15 cellular contexts compared by ENCODE assay signal in the genomic region with DNA sequence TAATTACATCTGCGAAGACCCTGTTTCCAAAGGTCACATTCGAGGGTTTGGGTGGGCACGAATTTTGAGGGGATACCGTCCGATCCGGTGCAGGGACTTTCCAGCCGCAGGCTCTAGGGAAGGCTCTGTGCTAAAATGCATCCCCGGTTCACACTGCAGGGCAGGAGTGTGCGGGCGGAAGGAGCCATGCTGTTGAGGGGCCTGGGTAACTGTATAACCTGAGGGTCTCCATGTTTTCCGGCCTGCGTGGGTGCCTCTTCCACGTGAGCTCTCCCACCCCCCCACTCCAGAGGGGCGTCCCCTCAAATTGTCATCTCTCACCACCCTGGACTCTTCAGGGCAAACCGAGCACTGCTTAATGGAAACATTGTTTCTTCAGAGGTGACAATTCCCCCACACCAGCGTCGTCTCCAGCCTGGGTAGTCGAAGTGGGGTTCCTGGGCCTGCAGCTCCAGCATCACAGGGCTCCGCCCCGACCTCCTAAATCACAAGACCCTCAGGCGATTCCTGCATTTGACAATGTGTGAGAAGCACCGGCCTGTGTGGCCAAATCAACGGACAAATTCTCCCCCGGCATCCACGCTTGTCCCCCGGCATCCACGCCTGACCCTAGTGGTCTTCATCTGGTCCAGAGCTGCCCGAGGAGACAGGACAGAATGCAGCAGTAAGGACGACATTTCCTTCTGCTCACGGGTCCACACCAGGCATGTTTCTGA. TPM values are rescaled to one million over a fixed set of nuclear protein-coding genes. Genes with fewer than 3 reads are reported as not detected.
DNase-seq lines count a peak whose midpoint lies in the region; ATAC-seq, FAIRE-seq and TF ChIP-seq lines count a peak whose summit lies in the region.
"Had no signal": no experiment of that assay in that cellular context is flagged by ENCODE, and none has a peak within 500 bp of the region (broad histone marks: within the 10 kb centered on the region; RNA-seq: fewer than 3 reads in every experiment).

No MANE protein-coding gene starts in this region.

- no peaks in the 10 kb centered on the region for H3K27me3 Mint-ChIP-seq in progenitor cell of endocrine pancreas

- H3K4me1 Mint-ChIP-seq in progenitor cell of endocrine pancreas (ENCODE audit: low read depth), result peaks cover 62% of the 10 kb centered on the region

- intact Hi-C loops in left ventricle myocardium inferior (cut with micrococcal nuclease), result no loop called here
- intact Hi-C loops in left ventricle myocardium superior (cut with micrococcal nuclease), result no loop called here
- intact Hi-C loops in left colon (cut with DNase I, micrococcal nuclease), result no loop called here

- H3K36me3 Mint-ChIP-seq in progenitor cell of endocrine pancreas (ENCODE audit: insufficient read depth), result peaks cover 2% of the 10 kb centered on the region

- no peak overlapping the region for H3K4me3 ChIP-seq in left ventricle myocardium inferior
- H3K4me3 ChIP-seq: Peyer's patch had no signal

- no peak for ATAC-seq in left ventricle myocardium superior
- ATAC-seq in left colon, result peak; percentile 7
- ATAC-seq in HG02973 (IDR thresholded peaks at IDR 0.05; ENCODE audit: unreplicated experiment), result no peak

- peaks cover 3% of the 10 kb centered on the region for H3K9me3 Mint-ChIP-seq in progenitor cell of endocrine pancreas (ENCODE audit: low read depth)

- H3K9me3 ChIP-seq in left ventricle myocardium inferior (replicated peaks), result no peaks in the 10 kb centered on the region
- H3K9me3 ChIP-seq: Peyer's patch had no signal

- H3K4me3 Mint-ChIP-seq in progenitor cell of endocrine pancreas (ENCODE audit: low read depth), result peak overlapping the region; percentile 9

- no peak for TF ChIP-seq CTCF in left ventricle myocardium inferior (IDR thresholded peaks at IDR 0.05; ENCODE audit: borderline replicate concordance)
- no peak for TF ChIP-seq CTCF in progenitor cell of endocrine pancreas (IDR thresholded peaks at IDR 0.05; ENCODE audit: unreplicated experiment)
- TF ChIP-seq CTCF in D721Med (IDR thresholded peaks at IDR 0.05; ENCODE audit: insufficient read depth, missing control alignments), result no peak

- H3K27me3 ChIP-seq in left ventricle myocardium inferior (ENCODE audit: low read depth), result no peaks in the 10 kb centered on the region
- H3K27me3 ChIP-seq: Peyer's patch had no signal

- DNase-seq in left ventricle myocardium inferior, result no peak
- DNase-seq in left ventricle myocardium superior, result no peak
- DNase-seq in left colon, result no peak
- DNase-seq in progenitor cell of endocrine pancreas (ENCODE audit: low spot score, unreplicated experiment), result no peak
- DNase-seq in islet precursor cell, result no peak
- no peak for DNase-seq in NCI-H1436 treated with DMSO at 0.1 percent for 48 hours (lab: John Stamatoyannopoulos, UW)
- DNase-seq in D721Med (ENCODE audit: insufficient read length, low spot score), result no peak
- DNase-seq: HCEC 1CT, MV-4-11, NCI-H1436, NCI-H2081 had no signal

- FAIRE-seq in D721Med (lab: Jason Lieb, UNC), result no peak
- FAIRE-seq: A204.1 had no signal

- H3K4me1 ChIP-seq in left ventricle myocardium inferior, result peaks cover 19% of the 10 kb centered on the region

- peak overlapping the region; percentile 81 for H3K27ac ChIP-seq in left ventricle myocardium inferior (replicated peaks)

- H3K36me3 ChIP-seq in left ventricle myocardium inferior, result no peaks in the 10 kb centered on the region
- H3K36me3 ChIP-seq: Peyer's patch had no signal

- H3K27ac Mint-ChIP-seq in progenitor cell of endocrine pancreas, result peak overlapping the region; percentile 100

RNA-seq across cellular contexts. Expression of a gene that starts 51.2 kb away (rescaled TPM):
- total RNA-seq in left ventricle myocardium inferior, result not detected
- not detected for total RNA-seq in left ventricle myocardium superior
- under 1 TPM in 1 of 2 donors, not detected in 1; 0.92 TPM for total RNA-seq in left colon
- total RNA-seq in progenitor cell of endocrine pancreas, result not detected in 2 replicates
- total RNA-seq: HT1080, Peyer's patch had no signal
